In genomic region chr6:28167926-28168325, GRCh38 we compare ENCODE assay signal across 21 cellular contexts. TPM values are rescaled to one million over a fixed set of nuclear protein-coding genes. Genes with fewer than 3 reads are reported as not detected.
DNase-seq lines count a peak whose midpoint lies in the region; ATAC-seq, FAIRE-seq and TF ChIP-seq lines count a peak whose summit lies in the region.
"Had no signal": no experiment of that assay in that cellular context is flagged by ENCODE, and none has a peak within 500 bp of the region (broad histone marks: within the 10 kb centered on the region; RNA-seq: fewer than 3 reads in every experiment).

No MANE protein-coding gene starts in this region.

- peaks cover 5% of the 10 kb centered on the region for H3K4me1 ChIP-seq in astrocyte (ENCODE audit: insufficient read depth, low read length)
- H3K4me1 ChIP-seq in lower lobe of right lung = no peaks in the 10 kb centered on the region
- H3K4me1 ChIP-seq: Caco-2 had no signal

- ATAC-seq in HG02610 (IDR thresholded peaks at IDR 0.05; ENCODE audit: unreplicated experiment) = peak; percentile 77
- ATAC-seq in stimulated activated naive B cell treated with anti-CD40 and anti-IgM and Interleukin-4, amounts not matched to agents 10 μg/mL and 1 μg/mL and 100 μg/mL, for 72 hours (replicated peaks) = peak; percentile 25 to 76
- ATAC-seq in lower lobe of right lung = no peak
- ATAC-seq in naive thymus-derived CD8-positive, alpha-beta T cell = no peak
- no peak for ATAC-seq in HG03108 (IDR thresholded peaks at IDR 0.05; ENCODE audit: unreplicated experiment)

- no peaks in the 10 kb centered on the region for H3K9me3 ChIP-seq in astrocyte (ENCODE audit: insufficient read depth, low read depth, low read length)
- H3K9me3 ChIP-seq in lower lobe of right lung = no peaks in the 10 kb centered on the region
- H3K9me3 ChIP-seq: Caco-2 had no signal

- H3K4me1 Mint-ChIP-seq in astrocyte (ENCODE audit: low read depth, unreplicated experiment) = peaks cover 11% of the 10 kb centered on the region
- peaks cover 0 to 2% of the 10 kb centered on the region in 2 donors for H3K4me1 Mint-ChIP-seq in stimulated activated naive B cell treated with anti-CD40 and anti-IgM and Interleukin-4, amounts not matched to agents 10 μg/mL and 1 μg/mL and 100 μg/mL, for 72 hours
- H3K4me1 Mint-ChIP-seq in naive thymus-derived CD8-positive, alpha-beta T cell = no peaks in the 10 kb centered on the region
- H3K4me1 Mint-ChIP-seq: H9 had no signal

- POLR2A ChIA-PET in naive thymus-derived CD8-positive, alpha-beta T cell (lab: Charles Lee) = interaction anchor here (0.8 kb wide), 1 partner anchor 59 kb away, joined by 3 read pairs; no protein-coding TSS in a partner anchor

- peak overlapping the region; percentile 66 for H3K27ac ChIP-seq in astrocyte (ENCODE audit: low read depth, low read length)
- H3K27ac ChIP-seq in lower lobe of right lung = no peak overlapping the region
- H3K27ac ChIP-seq: C4-2B had no signal

- no peak overlapping the region for H3K4me3 Mint-ChIP-seq in astrocyte (ENCODE audit: unreplicated experiment)
- H3K4me3 Mint-ChIP-seq in stimulated activated naive B cell treated with anti-CD40 and anti-IgM and Interleukin-4, amounts not matched to agents 10 μg/mL and 1 μg/mL and 100 μg/mL, for 72 hours = no peak overlapping the region
- H3K4me3 Mint-ChIP-seq in naive thymus-derived CD8-positive, alpha-beta T cell = no peak overlapping the region
- H3K4me3 Mint-ChIP-seq: CD4-positive, alpha-beta T cell; H9 had no signal

- peaks cover 11% of the 10 kb centered on the region for H3K36me3 Mint-ChIP-seq in astrocyte (ENCODE audit: low read depth, unreplicated experiment)
- peaks cover 32 to 54% of the 10 kb centered on the region in 2 donors for H3K36me3 Mint-ChIP-seq in stimulated activated naive B cell treated with anti-CD40 and anti-IgM and Interleukin-4, amounts not matched to agents 10 μg/mL and 1 μg/mL and 100 μg/mL, for 72 hours
- peaks cover 0 to 17% (median 2%) of the 10 kb centered on the region in 3 donors for H3K36me3 Mint-ChIP-seq in naive thymus-derived CD8-positive, alpha-beta T cell

- H3K27me3 Mint-ChIP-seq in astrocyte (ENCODE audit: low read depth, unreplicated experiment) = no peaks in the 10 kb centered on the region
- H3K27me3 Mint-ChIP-seq in stimulated activated naive B cell treated with anti-CD40 and anti-IgM and Interleukin-4, amounts not matched to agents 10 μg/mL and 1 μg/mL and 100 μg/mL, for 72 hours = peaks cover 0 to 7% of the 10 kb centered on the region in 2 donors
- H3K27me3 Mint-ChIP-seq in naive thymus-derived CD8-positive, alpha-beta T cell = peaks cover 6 to 11% (median 7%) of the 10 kb centered on the region in 5 donors

- TF ChIP-seq CTCF in GM20000 (IDR thresholded peaks at IDR 0.05; ENCODE audit: extremely low read depth, missing control alignments) (no peak), astrocyte (IDR thresholded peaks at IDR 0.05; ENCODE audit: insufficient read depth, low read depth, low read length) (no peak), lower lobe of right lung (IDR thresholded peaks at IDR 0.05) (no peak)

- peaks cover 12% of the 10 kb centered on the region for H3K9me3 Mint-ChIP-seq in astrocyte (ENCODE audit: unreplicated experiment)
- no peaks in the 10 kb centered on the region for H3K9me3 Mint-ChIP-seq in stimulated activated naive B cell treated with anti-CD40 and anti-IgM and Interleukin-4, amounts not matched to agents 10 μg/mL and 1 μg/mL and 100 μg/mL, for 72 hours
- no peaks in the 10 kb centered on the region for H3K9me3 Mint-ChIP-seq in naive thymus-derived CD8-positive, alpha-beta T cell
- H3K9me3 Mint-ChIP-seq: CD4-positive, alpha-beta T cell; H9 had no signal

- no peaks in the 10 kb centered on the region for H3K36me3 ChIP-seq in astrocyte (ENCODE audit: insufficient read depth, low read length)
- no peaks in the 10 kb centered on the region for H3K36me3 ChIP-seq in lower lobe of right lung

- no peak overlapping the region for H3K9ac ChIP-seq in astrocyte (ENCODE audit: low read length)

- no peaks in the 10 kb centered on the region for H3K79me2 ChIP-seq in astrocyte (ENCODE audit: insufficient read depth, low read length)

- no peaks in the 10 kb centered on the region for H3K27me3 ChIP-seq in astrocyte (ENCODE audit: insufficient read depth, low read length)
- no peaks in the 10 kb centered on the region for H3K27me3 ChIP-seq in lower lobe of right lung (ENCODE audit: low read depth)

- no peak overlapping the region for H3K4me3 ChIP-seq in astrocyte (ENCODE audit: insufficient read depth, low read depth, low read length)
- no peak overlapping the region for H3K4me3 ChIP-seq in lower lobe of right lung

- intact Hi-C loops in lower lobe of right lung (cut with DNase I) = no loop called here

- no peaks in the 10 kb centered on the region for H4K20me1 ChIP-seq in astrocyte (ENCODE audit: insufficient read depth, low read length)

- H3K27ac Mint-ChIP-seq in astrocyte (ENCODE audit: unreplicated experiment) = peak overlapping the region; percentile 84
- no peak overlapping the region for H3K27ac Mint-ChIP-seq in stimulated activated naive B cell treated with anti-CD40 and anti-IgM and Interleukin-4, amounts not matched to agents 10 μg/mL and 1 μg/mL and 100 μg/mL, for 72 hours
- no peak overlapping the region for H3K27ac Mint-ChIP-seq in naive thymus-derived CD8-positive, alpha-beta T cell
- H3K27ac Mint-ChIP-seq: CD4-positive, alpha-beta T cell; H9 had no signal

- DNase-seq in GM20000 (ENCODE audit: low spot score) (peak; percentile 5), astrocyte (ENCODE audit: low read depth) (no peak), lower lobe of right lung (no peak)
- no peak for DNase-seq in stimulated activated naive B cell treated with anti-CD40 and anti-IgM and Interleukin-4, amounts not matched to agents 10 μg/mL and 1 μg/mL and 100 μg/mL, for 72 hours
- no peak for DNase-seq in naive thymus-derived CD8-positive, alpha-beta T cell
- DNase-seq: ACHN; Caco-2; CD4-positive, alpha-beta T cell; DMS79; H9; Kasumi-1; KG1 had no signal

- peak; percentile 39 for FAIRE-seq in astrocyte (lab: Jason Lieb, UNC)
- FAIRE-seq: A204.1, D721Med, GM12892, GM18507, H1 had no signal

- H2AFZ ChIP-seq in astrocyte (ENCODE audit: low read depth, low read length) = no peak overlapping the region

- peak overlapping the region; percentile 29 for H3K4me2 ChIP-seq in astrocyte (ENCODE audit: low read length)

RNA-seq across cellular contexts. Expression of gene ZKSCAN8, which starts 26.2 kb away (rescaled TPM):
- 21.8 and 25.1 TPM in 2 replicates for total RNA-seq in astrocyte
- total RNA-seq in lower lobe of right lung = 20.6 TPM
- 10 to 100 TPM; 41.2 to 45.0 TPM for total RNA-seq in naive thymus-derived CD8-positive, alpha-beta T cell
- 1 to 10 TPM in 2 of 3 donors, under 1 TPM in 1; 0.19 to 2.6 (median 1.1) TPM for polyA plus RNA-seq in naive thymus-derived CD8-positive, alpha-beta T cell

RNA-seq across cellular contexts. Expression of gene ZSCAN16, which starts 43.5 kb away (rescaled TPM):
- 1.9 and 2.5 TPM in 2 replicates for total RNA-seq in astrocyte
- total RNA-seq in lower lobe of right lung = 6.8 TPM
- total RNA-seq in naive thymus-derived CD8-positive, alpha-beta T cell = 10 to 100 TPM; 13.9 TPM
- polyA plus RNA-seq in naive thymus-derived CD8-positive, alpha-beta T cell = 10 to 100 TPM in 2 of 3 donors, 1 to 10 TPM in 1; 6.0 to 13.2 (median 11.5) TPM
- total RNA-seq: G401 had no signal

RNA-seq across cellular contexts. Expression of gene ZSCAN9, which starts 57.1 kb away (rescaled TPM):
- total RNA-seq in astrocyte (14.7 and 16.9 TPM in 2 replicates), lower lobe of right lung (11.3 TPM)
- 1 to 10 TPM; 3.4 to 4.8 TPM for total RNA-seq in naive thymus-derived CD8-positive, alpha-beta T cell
- 1 to 10 TPM in 2 of 3 donors, under 1 TPM in 1; 0.86 to 2.6 (median 1.1) TPM for polyA plus RNA-seq in naive thymus-derived CD8-positive, alpha-beta T cell

Comparison
In these comparisons a context has a peak if more than half of its experiments do, and no peak if none do; other contexts are left out.
1. ATAC-seq: peak in HG02610 (single experiment) and stimulated activated naive B cell treated with anti-CD40 and anti-IgM and Interleukin-4, amounts not matched to agents 10 μg/mL and 1 μg/mL and 100 μg/mL, for 72 hours (2 of 2); none in lower lobe of right lung (0 of 2), naive thymus-derived CD8-positive, alpha-beta T cell (0 of 2) and HG03108 (single experiment).